8 cellular contexts compared by ENCODE assay signal in the genomic region with DNA sequence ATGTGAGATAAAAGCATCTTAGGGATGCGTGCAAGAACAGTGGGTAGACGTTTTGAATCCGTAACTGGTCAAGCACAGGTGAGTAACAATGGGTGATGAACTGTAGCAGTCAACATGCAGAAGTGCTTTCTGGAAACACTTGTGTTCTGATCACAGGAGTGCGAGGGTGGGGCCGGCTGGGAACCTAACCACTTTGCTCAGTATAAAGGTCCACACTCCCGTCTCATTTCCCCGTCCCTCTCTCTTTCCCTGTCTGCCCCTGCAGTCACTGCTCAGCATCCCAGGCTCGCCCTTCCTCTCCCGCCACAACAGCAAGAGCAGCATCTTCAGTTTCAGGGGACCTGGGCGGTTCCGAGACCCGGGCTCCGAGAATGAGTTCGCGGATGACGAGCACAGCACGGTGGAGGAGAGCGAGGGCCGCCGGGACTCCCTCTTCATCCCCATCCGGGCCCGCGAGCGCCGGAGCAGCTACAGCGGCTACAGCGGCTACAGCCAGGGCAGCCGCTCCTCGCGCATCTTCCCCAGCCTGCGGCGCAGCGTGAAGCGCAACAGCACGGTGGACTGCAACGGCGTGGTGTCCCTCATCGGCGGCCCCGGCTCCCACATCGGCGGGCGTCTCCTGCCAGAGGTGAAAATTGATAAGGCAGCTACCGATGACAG.
A peak's percentile ranks its signal among the peaks of the same experiment; 100 is the strongest.
DNase-seq lines count a peak whose midpoint lies in the region; ATAC-seq lines count a peak whose summit lies in the region.

No MANE protein-coding gene starts in this region.

- H3K27me3 ChIP-seq in adipocyte (replicated peaks; ENCODE audit: control insufficient read depth, insufficient read depth, low read length) = no peaks in the 10 kb centered on the region

- H3K4me3 ChIP-seq in adipocyte (ENCODE audit: low read length) = peak overlapping the region; percentile 65

- no peak overlapping the region for H3K9ac ChIP-seq in adipocyte (ENCODE audit: low read length)

- no peak for ATAC-seq in GM19395 (IDR thresholded peaks at IDR 0.05; ENCODE audit: unreplicated experiment)
- no peak for ATAC-seq in GM18517 (IDR thresholded peaks at IDR 0.05; ENCODE audit: unreplicated experiment)

- peak; percentile 1 for DNase-seq in T follicular helper cell (ENCODE audit: low read depth)
- DNase-seq in adipocyte (ENCODE audit: low read depth) = no peak
- peak; percentile 78 for DNase-seq in iPS-NIHi11 (ENCODE audit: low spot score)
- peak; percentile 26 to 49 for DNase-seq in stimulated activated CD4-positive, alpha-beta T cell treated with anti-CD3 and anti-CD28 coated beads, Interleukin-4, amount 100 ng/mL, for 48 hours (ENCODE audit: low read depth in 2 of 2)
- no peak for DNase-seq in SKM-1 treated with dmso at 0.1 percent for 144 hours (lab: John Stamatoyannopoulos, UW; ENCODE audit: unreplicated experiment)
- no peak for DNase-seq in COR-L47 (lab: John Stamatoyannopoulos, UW)

- no peaks in the 10 kb centered on the region for H3K4me1 ChIP-seq in adipocyte (ENCODE audit: control insufficient read depth, insufficient read depth, low read length)

- peaks cover 5% of the 10 kb centered on the region for H3K36me3 ChIP-seq in adipocyte (ENCODE audit: control insufficient read depth, insufficient read depth, low read length, severe bottlenecking)

- H3K9me3 ChIP-seq in adipocyte (ENCODE audit: control insufficient read depth, low read length) = no peaks in the 10 kb centered on the region

Comparison
In these comparisons a context has a peak if more than half of its experiments do, and no peak if none do; other contexts are left out.
1. DNase-seq: peak in T follicular helper cell (single experiment), iPS-NIHi11 (single experiment) and stimulated activated CD4-positive, alpha-beta T cell treated with anti-CD3 and anti-CD28 coated beads, Interleukin-4, amount 100 ng/mL, for 48 hours (2 of 2); none in adipocyte (single experiment), SKM-1 treated with dmso at 0.1 percent for 144 hours (single experiment) and COR-L47 (single experiment).